8 cellular contexts compared by ENCODE assay signal in the genomic region with DNA sequence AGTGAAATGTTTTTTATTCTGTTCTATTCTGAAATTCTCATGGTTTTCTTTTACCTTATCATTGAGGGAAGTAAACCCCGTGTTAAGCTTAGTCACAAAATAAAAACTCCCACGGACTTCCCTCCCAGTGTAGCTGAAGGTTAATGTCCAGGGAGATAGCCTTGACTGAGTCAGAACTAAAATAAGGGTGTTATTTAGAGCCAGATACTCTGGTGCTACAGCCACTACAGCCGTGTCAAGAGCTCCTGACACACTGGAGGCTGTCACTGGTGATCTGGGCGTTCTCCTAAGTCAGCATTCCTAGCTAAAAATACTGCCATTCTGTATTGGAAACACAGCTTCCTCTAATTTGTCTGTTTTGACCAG.
A peak's percentile ranks its signal among the peaks of the same experiment; 100 is the strongest.
DNase-seq lines count a peak whose midpoint lies in the region; ATAC-seq and TF ChIP-seq lines count a peak whose summit lies in the region.

No MANE protein-coding gene starts in this region.

- H3K4me1 ChIP-seq in ascending aorta (peaks cover 11 to 47% of the 10 kb centered on the region in 2 donors), tibial nerve (peaks cover 0 to 82% (median 38%) of the 10 kb centered on the region in 4 donors)

- intact Hi-C loops in ascending aorta (cut with DNase I): loop anchor here (5.0 kb wide), 2 partner anchors 45 kb away; no protein-coding TSS in a partner anchor

- H3K4me3 ChIP-seq in AG10803 (ENCODE audit: low read length): no peak overlapping the region
- H3K4me3 ChIP-seq in ascending aorta: peak overlapping the region in 1 of 2 donors; percentile 4
- no peak overlapping the region for H3K4me3 ChIP-seq in kidney epithelial cell (ENCODE audit: low read depth, low read length)
- peak overlapping the region in 1 of 4 donors; percentile 3 for H3K4me3 ChIP-seq in tibial nerve

- peak; percentile 67 for DNase-seq in AG10803 (ENCODE audit: low read depth)
- DNase-seq in ascending aorta (ENCODE audit: low spot score in 2 of 2): peak; percentile 50 to 83
- DNase-seq in kidney epithelial cell (ENCODE audit: low read depth): peak; percentile 77
- DNase-seq in tibial nerve (ENCODE audit: low spot score in 2 of 2): peak in 1 of 2 donors; percentile 26
- no peak for DNase-seq in NCI-H2029 (lab: John Stamatoyannopoulos, UW)
- no peak for DNase-seq in NCI-H187 (lab: John Stamatoyannopoulos, UW)

- H3K36me3 ChIP-seq in ascending aorta: no peaks in the 10 kb centered on the region
- H3K36me3 ChIP-seq in kidney epithelial cell (ENCODE audit: control insufficient read depth, insufficient read depth, low read length): no peaks in the 10 kb centered on the region
- H3K36me3 ChIP-seq in tibial nerve: no peaks in the 10 kb centered on the region

- no peak for TF ChIP-seq CTCF in AG10803 (conservative IDR thresholded peaks at IDR 0.05; ENCODE audit: low read length)
- no peak for TF ChIP-seq CTCF in ascending aorta (IDR thresholded peaks at IDR 0.05)
- no peak for TF ChIP-seq CTCF in kidney epithelial cell (IDR thresholded peaks at IDR 0.05; ENCODE audit: insufficient read depth, low read length, poor library complexity, severe bottlenecking)
- TF ChIP-seq CTCF in tibial nerve (IDR thresholded peaks at IDR 0.05): no peak

- H3K27me3 ChIP-seq in ascending aorta (no peaks in the 10 kb centered on the region), kidney epithelial cell (ENCODE audit: control insufficient read depth, insufficient read depth, low read length) (no peaks in the 10 kb centered on the region), tibial nerve (no peaks in the 10 kb centered on the region)

- H3K27ac ChIP-seq in ascending aorta: peak overlapping the region; percentile 46 to 80
- peak overlapping the region; percentile 13 to 78 (median 57) for H3K27ac ChIP-seq in tibial nerve

- peak; percentile 61 for ATAC-seq in HG02588 (IDR thresholded peaks at IDR 0.05; ENCODE audit: unreplicated experiment)
- ATAC-seq in GM21381 (IDR thresholded peaks at IDR 0.05; ENCODE audit: unreplicated experiment): no peak

- TF ChIP-seq POLR2A in tibial nerve (IDR thresholded peaks at IDR 0.05): no peak

- WGBS in tibial nerve, 2 donors: 12 to 15% methylated on average over 4 of the region's 4 CpGs

- TF ChIP-seq EP300 in tibial nerve (IDR thresholded peaks at IDR 0.05): peak; percentile 45 to 70

- H3K9me3 ChIP-seq in ascending aorta (no peaks in the 10 kb centered on the region), tibial nerve (no peaks in the 10 kb centered on the region)

Comparison
In these comparisons a context has a peak if more than half of its experiments do, and no peak if none do; other contexts are left out.
1. DNase-seq: peak in AG10803 (single experiment), ascending aorta (2 of 2) and kidney epithelial cell (single experiment); none in NCI-H2029 (single experiment) and NCI-H187 (0 of 2).